ENCODE assay signal across 23 cellular contexts in the genomic region with DNA sequence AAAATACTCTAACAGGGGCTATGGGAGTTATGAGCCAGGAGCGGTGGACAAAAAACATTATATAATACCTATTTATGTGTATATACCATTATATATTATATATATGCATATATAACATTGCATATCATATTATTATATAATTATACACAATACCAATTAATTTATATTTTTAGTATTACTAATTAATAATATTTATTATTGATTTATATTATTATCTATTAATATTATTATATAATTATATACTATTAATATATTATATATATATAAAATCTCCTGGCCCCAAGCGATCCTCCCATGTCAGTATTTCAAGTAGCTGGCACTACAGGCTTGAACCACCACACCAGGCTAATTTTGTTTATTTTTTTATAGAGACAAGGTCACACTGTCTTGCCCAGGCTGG.
A peak's percentile ranks its signal among the peaks of the same experiment; 100 is the strongest.
DNase-seq lines count a peak whose midpoint lies in the region; ATAC-seq, FAIRE-seq and TF ChIP-seq lines count a peak whose summit lies in the region.
"Had no signal": no experiment of that assay in that cellular context is flagged by ENCODE, and none has a peak within 500 bp of the region (broad histone marks: within the 10 kb centered on the region; RNA-seq: fewer than 3 reads in every experiment).

No MANE protein-coding gene starts in this region.

- WGBS in heart right ventricle, 2 donors: 98 to 99% methylated on average over 2 of the region's 2 CpGs
- WGBS in spleen, 5 donors: 95 to 98% (median 97%) methylated on average over 2 of the region's 2 CpGs

- intact Hi-C loops in kidney (cut with DNase I) (no loop called here), heart right ventricle (cut with DNase I) (no loop called here), spleen (cut with DNase I; ENCODE audit: low total_unique reads) (no loop called here)

- no peak for DNase-seq in kidney
- no peak for DNase-seq in RWPE1 (ENCODE audit: low spot score)
- no peak for DNase-seq in heart right ventricle
- DNase-seq in spleen: no peak
- DNase-seq: ACHN; AML-193; BE2C; CD4-positive, alpha-beta T cell; CD8-positive, alpha-beta memory T cell; DMS 273 treated with DMSO at 0.1 percent for 48 hours; DMS53; DMS79 treated with DMSO at 0.1 percent for 48 hours; GOT3; HFFc6 had no signal

- H3K4me3 ChIP-seq in kidney (ENCODE audit: low read length in 2 of 2): no peak overlapping the region
- H3K4me3 ChIP-seq in heart right ventricle: no peak overlapping the region
- no peak overlapping the region for H3K4me3 ChIP-seq in spleen
- H3K4me3 ChIP-seq: A549; BLaER1 treated with 17β-estradiol and CSF1 and Interleukin-3, amounts not matched to agents 10 nM and 100 nM; HAP-1 had no signal

- H3K9ac ChIP-seq in kidney (ENCODE audit: low read length in 2 of 2): no peak overlapping the region
- H3K9ac ChIP-seq: BLaER1 treated with 17β-estradiol and CSF1 and Interleukin-3, amounts not matched to agents 10 nM and 100 nM had no signal

- H3K9me3 ChIP-seq in kidney (ENCODE audit: control insufficient read depth in 1 of 2, low read length in 2 of 2): no peaks in the 10 kb centered on the region
- H3K9me3 ChIP-seq in heart right ventricle: peaks cover 0 to 13% (median 0%) of the 10 kb centered on the region in 11 donors
- H3K9me3 ChIP-seq in spleen: no peaks in the 10 kb centered on the region
- H3K9me3 ChIP-seq: A549; BE2C; BLaER1 treated with 17β-estradiol and CSF1 and Interleukin-3, amounts not matched to agents 10 nM and 100 nM; HAP-1 had no signal

- no peak for TF ChIP-seq POLR2A in spleen (IDR thresholded peaks at IDR 0.05)

- H3K36me3 ChIP-seq in kidney (ENCODE audit: control insufficient read depth in 1 of 2, insufficient read depth in 2 of 2, low read length in 2 of 2) (no peaks in the 10 kb centered on the region), heart right ventricle (no peaks in the 10 kb centered on the region), spleen (no peaks in the 10 kb centered on the region)
- H3K36me3 ChIP-seq: BE2C; BLaER1 treated with 17β-estradiol and CSF1 and Interleukin-3, amounts not matched to agents 10 nM and 100 nM; HAP-1 had no signal

- H3K4me1 ChIP-seq in kidney (ENCODE audit: control insufficient read depth in 1 of 2, insufficient read depth in 1 of 2, low read depth in 1 of 2, low read length in 2 of 2) (no peaks in the 10 kb centered on the region), heart right ventricle (peaks cover 0 to 4% (median 0%) of the 10 kb centered on the region in 9 donors), spleen (no peaks in the 10 kb centered on the region)
- H3K4me1 ChIP-seq: A549; BE2C; BLaER1 treated with 17β-estradiol and CSF1 and Interleukin-3, amounts not matched to agents 10 nM and 100 nM; HAP-1 had no signal

- POLR2A ChIA-PET in RWPE1 (lab: Yijun Ruan, JAX; ENCODE audit: low non-redundant PET): no interaction called here

- CTCF ChIA-PET in RWPE1 (lab: Yijun Ruan, JAX): no interaction called here

- TF ChIP-seq CTCF in kidney (IDR thresholded peaks at IDR 0.05; ENCODE audit: borderline replicate concordance, extremely low read depth, insufficient read depth): no peak
- no peak for TF ChIP-seq CTCF in RWPE1 (conservative IDR thresholded peaks at IDR 0.05; ENCODE audit: low read depth)
- TF ChIP-seq CTCF in heart right ventricle (IDR thresholded peaks at IDR 0.05): no peak
- no peak for TF ChIP-seq CTCF in spleen (IDR thresholded peaks at IDR 0.05 in 8 of 11, conservative IDR thresholded peaks at IDR 0.05 in 3 of 11)

- FAIRE-seq in A204.1 (lab: Jason Lieb, UNC) (peak; percentile 87), TTC549 (lab: Jason Lieb, UNC) (peak; percentile 66), kidney (lab: Jason Lieb, UNC) (peak; percentile 54)
- FAIRE-seq: A549, D721Med, GM12892, H54 had no signal

- ATAC-seq in heart right ventricle: no peak
- ATAC-seq: A549 had no signal

- H3K27me3 ChIP-seq in heart right ventricle (no peaks in the 10 kb centered on the region), spleen (replicated peaks in 1 of 7) (no peaks in the 10 kb centered on the region)
- H3K27me3 ChIP-seq: BE2C; BLaER1 treated with 17β-estradiol and CSF1 and Interleukin-3, amounts not matched to agents 10 nM and 100 nM had no signal

- H3K27ac ChIP-seq in kidney (ENCODE audit: low read depth in 2 of 2, low read length in 2 of 2) (no peak overlapping the region), RWPE1 (no peak overlapping the region), heart right ventricle (no peak overlapping the region), spleen (no peak overlapping the region)
- H3K27ac ChIP-seq: 22Rv1; A549; BLaER1 treated with 17β-estradiol and CSF1 and Interleukin-3, amounts not matched to agents 10 nM and 100 nM had no signal
